ENCODE assay signal across 14 cellular contexts in the genomic region with DNA sequence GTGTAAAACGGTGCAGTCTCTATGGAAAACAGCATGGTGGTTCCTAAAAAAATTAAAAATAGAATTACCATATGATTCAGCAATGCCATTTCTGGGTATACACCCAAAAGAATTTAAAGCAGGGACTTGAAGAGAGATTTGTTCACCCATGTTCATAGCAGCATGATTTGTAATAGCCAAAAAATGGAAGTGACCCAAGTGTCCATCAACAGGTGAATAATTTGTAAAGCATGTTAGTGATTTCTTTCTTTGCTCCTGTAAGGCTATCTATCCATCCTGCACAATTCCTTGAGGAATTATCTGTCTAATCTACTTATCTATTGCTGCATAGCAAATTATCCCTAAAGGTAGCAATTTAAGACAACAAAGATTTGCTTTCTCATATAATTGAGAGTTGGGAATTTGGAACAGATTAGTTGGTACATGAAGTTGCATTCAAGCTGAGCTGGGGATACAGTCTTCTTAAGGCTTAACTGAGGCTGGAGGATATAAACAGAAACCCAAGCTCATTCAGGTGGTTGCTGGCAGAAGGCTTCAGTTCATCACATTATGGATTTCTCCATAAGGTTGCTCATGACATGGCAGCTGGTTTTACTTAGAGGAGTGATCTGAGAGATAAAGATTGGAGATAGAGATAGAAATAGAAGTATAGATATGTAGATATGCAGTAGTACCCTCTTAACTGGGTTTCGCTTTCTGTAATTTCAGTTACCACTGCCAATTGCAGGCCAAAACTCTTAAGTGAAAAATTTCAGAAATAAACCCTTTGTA.
"Had no signal": no experiment of that assay in that cellular context is flagged by ENCODE, and none has a peak within 500 bp of the region (broad histone marks: within the 10 kb centered on the region; RNA-seq: fewer than 3 reads in every experiment).

No MANE protein-coding gene starts in this region.

- H3K27ac ChIP-seq: brain microvascular endothelial cell, hepatocyte, ovary, upper lobe of right lung had no signal

- H3K9me3 Mint-ChIP-seq: activated naive CD4-positive, alpha-beta T cell treated with anti-CD3 and anti-CD28 coated beads, Interleukin-2, amount 50 U/mL, for 24 hours had no signal

- H3K27me3 Mint-ChIP-seq: activated B cell treated with CpG ODN at 0.5 μM for 24 hours had no signal

- H3K4me3 Mint-ChIP-seq: activated B cell treated with CpG ODN at 0.5 μM for 24 hours; activated CD4-positive, alpha-beta T cell treated with anti-CD3 and anti-CD28 coated beads, Interleukin-2, amount 10 ng/mL, durations not matched to agents 7 days and 5 days; activated naive CD4-positive, alpha-beta T cell treated with anti-CD3 and anti-CD28 coated beads, Interleukin-2, amount 50 U/mL, for 24 hours; T-helper 1 cell treated with Interleukin-12 subunit alpha and Interleukin-12 subunit beta and Interleukin-4 antibody, amounts not matched to agents 30 μg/mL and 1 μg/mL, for 36 hours had no signal

- H3K4me3 ChIP-seq: hepatocyte, ovary, upper lobe of right lung had no signal

- H3K27me3 ChIP-seq: brain microvascular endothelial cell, hepatocyte, ovary, upper lobe of right lung had no signal

- DNase-seq: activated B cell treated with CpG ODN at 0.5 μM for 24 hours; activated CD4-positive, alpha-beta T cell treated with anti-CD3 and anti-CD28 coated beads, Interleukin-2, amount 10 ng/mL, durations not matched to agents 7 days and 5 days; activated effector memory CD4-positive, alpha-beta T cell treated with Interleukin-2 at 50 U/mL for 16 hours; activated T-cell treated with anti-CD3 and anti-CD28 coated beads, Interleukin-2, amount 50 U/mL, for 1 hour; amniotic stem cell; left ventricle myocardium superior; ovary; stimulated activated CD4-positive, alpha-beta T cell treated with anti-CD3 and anti-CD28 coated beads, Interleukin-2, amount 100 ng/mL, for 48 hours; stimulated activated naive CD4-positive, alpha-beta T cell treated with Interleukin-2 at 50 U/mL for 16 hours; upper lobe of right lung had no signal

- H3K79me2 ChIP-seq: hepatocyte had no signal

- H3K9me3 ChIP-seq: ovary, upper lobe of right lung had no signal

- ATAC-seq: left ventricle myocardium superior, upper lobe of right lung had no signal

- H3K4me2 ChIP-seq: hepatocyte had no signal

- H3K27ac Mint-ChIP-seq: activated B cell treated with CpG ODN at 0.5 μM for 24 hours; activated CD4-positive, alpha-beta T cell treated with anti-CD3 and anti-CD28 coated beads, Interleukin-2, amount 10 ng/mL, durations not matched to agents 7 days and 5 days; activated naive CD4-positive, alpha-beta T cell treated with anti-CD3 and anti-CD28 coated beads, Interleukin-2, amount 50 U/mL, for 24 hours; T-helper 1 cell treated with Interleukin-12 subunit alpha and Interleukin-12 subunit beta and Interleukin-4 antibody, amounts not matched to agents 30 μg/mL and 1 μg/mL, for 36 hours had no signal

- H3K4me1 Mint-ChIP-seq: activated CD4-positive, alpha-beta T cell treated with anti-CD3 and anti-CD28 coated beads, Interleukin-2, amount 10 ng/mL, durations not matched to agents 7 days and 5 days; activated naive CD4-positive, alpha-beta T cell treated with anti-CD3 and anti-CD28 coated beads, Interleukin-2, amount 50 U/mL, for 24 hours had no signal

- H3K36me3 ChIP-seq: brain microvascular endothelial cell, ovary, upper lobe of right lung had no signal

- H2AFZ ChIP-seq: hepatocyte had no signal
